Comparison of ENCODE assay signal across 8 cellular contexts in the genomic region with DNA sequence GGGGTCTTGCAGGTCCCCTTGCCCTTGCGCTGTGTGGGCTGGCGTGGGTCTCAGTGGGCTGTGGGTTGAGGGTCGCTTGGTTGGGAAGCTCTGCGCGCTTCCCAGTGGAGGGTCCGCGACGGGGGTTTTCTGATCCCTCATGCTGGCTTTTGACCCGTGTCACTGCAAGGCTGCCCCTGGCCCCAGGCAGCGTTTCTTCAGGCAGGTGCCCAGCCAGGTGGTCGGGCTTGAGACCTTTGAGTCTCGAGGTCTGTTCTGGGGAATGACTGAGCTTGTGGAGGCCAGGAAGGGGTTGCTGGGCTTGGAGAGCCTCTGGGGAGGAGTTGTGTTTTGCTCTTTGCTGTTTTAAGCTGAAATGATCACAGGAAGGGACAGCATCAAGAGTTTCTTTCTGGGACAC. TPM values are rescaled to one million over a fixed set of nuclear protein-coding genes. Genes with fewer than 3 reads are reported as not detected.
DNase-seq lines count a peak whose midpoint lies in the region; ATAC-seq and TF ChIP-seq lines count a peak whose summit lies in the region.

No MANE protein-coding gene starts in this region.

- 80% methylated on average over 12 of the region's 12 CpGs; no CpG with 5 or more reads in 1 of the 2 donors for WGBS in transverse colon (ENCODE audit: low coverage in 1 of 2), 2 donors

- H3K36me3 Mint-ChIP-seq in activated T-cell treated with anti-CD3 and anti-CD28 coated beads, Interleukin-2, amount 50 U/mL, for 4 hours (ENCODE audit: insufficient read depth), result no peaks in the 10 kb centered on the region
- H3K36me3 Mint-ChIP-seq in mesothelial cell of epicardium, result no peaks in the 10 kb centered on the region

- H3K4me3 Mint-ChIP-seq in activated T-cell treated with anti-CD3 and anti-CD28 coated beads, Interleukin-2, amount 50 U/mL, for 4 hours, result peak overlapping the region; percentile 80
- H3K4me3 Mint-ChIP-seq in mesothelial cell of epicardium, result peak overlapping the region; percentile 34

- no peaks in the 10 kb centered on the region for H3K27me3 Mint-ChIP-seq in activated T-cell treated with anti-CD3 and anti-CD28 coated beads, Interleukin-2, amount 50 U/mL, for 4 hours (ENCODE audit: low read depth)
- no peaks in the 10 kb centered on the region for H3K27me3 Mint-ChIP-seq in mesothelial cell of epicardium (ENCODE audit: low read depth)

- peaks cover 48 to 95% (median 88%) of the 10 kb centered on the region in 4 donors for H3K4me1 ChIP-seq in transverse colon

- no peak for ATAC-seq in activated T-cell treated with anti-CD3 and anti-CD28 coated beads, Interleukin-2, amount 50 U/mL, for 4 hours
- no peak for ATAC-seq in GM19035 (IDR thresholded peaks at IDR 0.05; ENCODE audit: unreplicated experiment)

- no peak for DNase-seq in activated T-cell treated with anti-CD3 and anti-CD28 coated beads, Interleukin-2, amount 50 U/mL, for 4 hours
- no peak for DNase-seq in activated T-cell treated with anti-CD3 and anti-CD28 coated beads, Interleukin-2, amount 50 U/mL, for 48 hours
- peak; percentile 40 for DNase-seq in choroid plexus epithelial cell (ENCODE audit: low read depth)
- no peak for DNase-seq in mesothelial cell of epicardium (ENCODE audit: low spot score in 2 of 2, unreplicated experiment in 2 of 2)
- no peak for DNase-seq in transverse colon
- no peak for DNase-seq in stimulated activated CD4-positive, alpha-beta T cell treated with anti-CD3 and anti-CD28 coated beads, Interleukin-4, amount 100 ng/mL, for 1 hour
- no peak for DNase-seq in posterior vena cava (ENCODE audit: low spot score)

- TF ChIP-seq POLR2A in transverse colon (IDR thresholded peaks at IDR 0.05), result no peak

- in situ Hi-C loops in transverse colon (cut with MboI; ENCODE audit: low pct_ligation_motif_present in 1 of 4, low pct_unique_long_range_greater_than_20kb in 1 of 4, low sequenced_read_pairs in 3 of 4), result no loop called here

- TF ChIP-seq CTCF in choroid plexus epithelial cell (conservative IDR thresholded peaks at IDR 0.05; ENCODE audit: low read depth, low read length), result no peak
- no peak for TF ChIP-seq CTCF in mesothelial cell of epicardium (IDR thresholded peaks at IDR 0.05; ENCODE audit: unreplicated experiment)
- TF ChIP-seq CTCF in transverse colon (IDR thresholded peaks at IDR 0.05), result no peak

- H3K4me3 ChIP-seq in choroid plexus epithelial cell (ENCODE audit: low read depth, low read length) (peak overlapping the region; percentile 80), transverse colon (peak overlapping the region in 2 of 4 donors; percentile 12 to 54)

- TF ChIP-seq EP300 in transverse colon (IDR thresholded peaks at IDR 0.05; ENCODE audit: low read depth), result no peak

- H3K9me3 Mint-ChIP-seq in activated T-cell treated with anti-CD3 and anti-CD28 coated beads, Interleukin-2, amount 50 U/mL, for 4 hours, result no peaks in the 10 kb centered on the region
- no peaks in the 10 kb centered on the region for H3K9me3 Mint-ChIP-seq in mesothelial cell of epicardium

- H3K27me3 ChIP-seq in transverse colon, result no peaks in the 10 kb centered on the region

- H3K27ac ChIP-seq in transverse colon, result peak overlapping the region; percentile 82 to 90 (median 85)

- intact Hi-C loops in transverse colon (cut with DNase I; ENCODE audit: low total_unique reads) (loop anchor here (5.0 kb wide), 1 partner anchor 79 kb away; no protein-coding TSS in a partner anchor), posterior vena cava (cut with DNase I) (loop anchor here (5.0 kb wide), 3 partner anchors 41 to 84 kb away; a partner anchor contains a TSS)

- H3K9me3 ChIP-seq in transverse colon, result no peaks in the 10 kb centered on the region

- H3K4me1 Mint-ChIP-seq in activated T-cell treated with anti-CD3 and anti-CD28 coated beads, Interleukin-2, amount 50 U/mL, for 4 hours (ENCODE audit: low read depth), result peaks cover 69% of the 10 kb centered on the region
- peaks cover 63% of the 10 kb centered on the region for H3K4me1 Mint-ChIP-seq in mesothelial cell of epicardium

- peak overlapping the region; percentile 82 for H3K27ac Mint-ChIP-seq in mesothelial cell of epicardium

- H3K36me3 ChIP-seq in transverse colon, result no peaks in the 10 kb centered on the region

RNA-seq across cellular contexts. Expression of a gene that starts 5.3 kb away (rescaled TPM):
- 10 to 100 TPM; 43.8 to 45.2 (median 44.7) TPM for total RNA-seq in activated T-cell treated with anti-CD3 and anti-CD28 coated beads, Interleukin-2, amount 50 U/mL, for 4 hours
- total RNA-seq in mesothelial cell of epicardium (105 to 110 TPM (median 105 TPM) in 3 replicates), transverse colon (10 to 100 TPM; 24.4 to 52.4 (median 32.2) TPM), posterior vena cava (100 to 1,000 TPM; 104 to 111 TPM)

RNA-seq across cellular contexts. Expression of a gene that starts 38.9 kb away (rescaled TPM):
- total RNA-seq in activated T-cell treated with anti-CD3 and anti-CD28 coated beads, Interleukin-2, amount 50 U/mL, for 4 hours, result 10 to 100 TPM; 67.8 to 82.3 (median 69.9) TPM
- total RNA-seq in mesothelial cell of epicardium (92.2 to 100 TPM (median 94.1 TPM) in 3 replicates), transverse colon (10 to 100 TPM; 19.4 to 84.5 (median 34.9) TPM), posterior vena cava (10 to 100 TPM; 50.7 to 52.9 TPM)
